ENCODE assay signal across 19 cellular contexts in genomic region chr2:121818546-121818945, GRCh38.
"Had no signal": no experiment of that assay in that cellular context is flagged by ENCODE, and none has a peak within 500 bp of the region (broad histone marks: within the 10 kb centered on the region; RNA-seq: fewer than 3 reads in every experiment).

No MANE protein-coding gene starts in this region.

- H3K9me3 ChIP-seq: colonic mucosa, prostate gland had no signal

- H3K4me1 ChIP-seq: ascending aorta, colonic mucosa, foreskin keratinocyte, prostate gland, tibial nerve had no signal

- H3K27me3 ChIP-seq: ascending aorta, colonic mucosa, foreskin keratinocyte, tibial nerve had no signal

- ATAC-seq: activated CD4-positive, CD25-positive, alpha-beta regulatory T cell treated with anti-CD3 and anti-CD28 coated beads, Interleukin-2, amount 50 U/mL, for 24 hours; activated CD8-positive, alpha-beta T cell treated with anti-CD3 and anti-CD28 coated beads, Interleukin-2, amount 10 ng/mL, durations not matched to agents 7 days and 5 days; foreskin keratinocyte; right cardiac atrium had no signal

- FAIRE-seq: keratinocyte had no signal

- H3K27ac ChIP-seq: ascending aorta, colonic mucosa, epithelial cell of prostate, foreskin keratinocyte, prostate gland, tibial nerve had no signal

- H3K36me3 ChIP-seq: ascending aorta, colonic mucosa, prostate gland, tibial nerve had no signal

- DNase-seq: activated CD4-positive, alpha-beta T cell treated with anti-CD3 and anti-CD28 coated beads, Interleukin-2, amount 10 ng/mL, durations not matched to agents 7 days and 5 days; activated CD8-positive, alpha-beta T cell treated with anti-CD3 and anti-CD28 coated beads, Interleukin-2, amount 10 ng/mL, durations not matched to agents 7 days and 5 days; activated naive CD4-positive, alpha-beta T cell treated with Interleukin-2 at 50 U/mL for 16 hours; activated T-cell treated with anti-CD3 and anti-CD28 coated beads, Interleukin-2, amount 50 U/mL, for 24 hours; colonic mucosa; endodermal cell; foreskin keratinocyte; glutamatergic neuron; hypothalamus; nephron progenitor cell; right cardiac atrium; stimulated activated CD4-positive, alpha-beta T cell treated with anti-CD3 and anti-CD28 coated beads, Interleukin-2, amount 100 ng/mL, for 24 hours; T-helper 9 cell had no signal

- H3K4me3 ChIP-seq: ascending aorta, colonic mucosa, prostate gland, tibial nerve had no signal
